14 cellular contexts compared by ENCODE assay signal in the genomic region with DNA sequence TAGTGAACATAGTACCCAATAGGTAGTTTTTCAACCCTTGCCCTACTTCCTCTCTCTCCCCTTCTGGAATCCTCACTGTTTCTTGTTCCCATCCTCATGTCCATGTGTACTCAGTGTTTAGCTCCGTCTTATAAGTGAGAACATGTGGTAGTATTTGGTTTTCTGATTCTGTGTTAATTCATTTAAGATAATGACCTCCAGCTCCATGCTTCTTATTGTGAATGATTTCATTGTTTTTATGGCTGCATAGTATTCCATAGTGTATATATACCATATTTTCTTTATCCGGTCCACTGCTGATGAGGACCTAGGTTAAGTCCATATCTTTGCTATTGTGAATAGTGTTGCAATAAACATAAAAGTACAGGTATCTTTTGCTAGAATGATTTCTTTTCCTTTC.
"Had no signal": no experiment of that assay in that cellular context is flagged by ENCODE, and none has a peak within 500 bp of the region (broad histone marks: within the 10 kb centered on the region; RNA-seq: fewer than 3 reads in every experiment).

No MANE protein-coding gene starts in this region.

- ATAC-seq: gastrocnemius medialis, left ventricle myocardium superior, T-cell had no signal

- H3K27ac Mint-ChIP-seq: activated naive CD4-positive, alpha-beta T cell treated with anti-CD3 and anti-CD28 coated beads, Interleukin-2, amount 10 ng/mL, durations not matched to agents 7 days and 5 days had no signal

- H3K27me3 ChIP-seq: gastrocnemius medialis, tibial nerve had no signal

- H3K36me3 ChIP-seq: gastrocnemius medialis, tibial nerve had no signal

- H3K9me3 ChIP-seq: gastrocnemius medialis, tibial nerve had no signal

- DNase-seq: activated CD4-positive, alpha-beta T cell treated with anti-CD3 and anti-CD28 coated beads, Interleukin-2, amount 50 U/mL, for 1 hour; activated naive CD4-positive, alpha-beta T cell treated with anti-CD3 and anti-CD28 coated beads, Interleukin-2, amount 10 ng/mL, durations not matched to agents 7 days and 5 days; amygdala; effector memory CD4-positive, alpha-beta T cell; gastrocnemius medialis; left ventricle myocardium superior; mesenchymal stem cell; stimulated activated CD4-positive, alpha-beta T cell treated with anti-CD3 and anti-CD28 coated beads, Interleukin-15, amount 100 ng/mL, for 24 hours; stimulated activated CD4-positive, alpha-beta T cell treated with anti-CD3 and anti-CD28 coated beads, Interleukin-4, amount 100 ng/mL, for 4 hours; T-cell had no signal

- H3K4me3 ChIP-seq: gastrocnemius medialis, tibial nerve had no signal

- H3K4me3 Mint-ChIP-seq: activated naive CD4-positive, alpha-beta T cell treated with anti-CD3 and anti-CD28 coated beads, Interleukin-2, amount 10 ng/mL, durations not matched to agents 7 days and 5 days; central memory CD8-positive, alpha-beta T cell had no signal

- H3K9me3 Mint-ChIP-seq: activated naive CD4-positive, alpha-beta T cell treated with anti-CD3 and anti-CD28 coated beads, Interleukin-2, amount 10 ng/mL, durations not matched to agents 7 days and 5 days; central memory CD8-positive, alpha-beta T cell; T-cell had no signal

- H3K27ac ChIP-seq: epithelial cell of prostate had no signal

- H3K27me3 Mint-ChIP-seq: activated naive CD4-positive, alpha-beta T cell treated with anti-CD3 and anti-CD28 coated beads, Interleukin-2, amount 10 ng/mL, durations not matched to agents 7 days and 5 days; brain; central memory CD8-positive, alpha-beta T cell; T-cell had no signal
